In genomic region chr1:203039609-203040517, GRCh38 we compare ENCODE assay signal across 9 cellular contexts. TPM values are rescaled to one million over a fixed set of nuclear protein-coding genes. Genes with fewer than 3 reads are reported as not detected.
DNase-seq lines count a peak whose midpoint lies in the region; ATAC-seq and TF ChIP-seq lines count a peak whose summit lies in the region.
"Had no signal": no experiment of that assay in that cellular context is flagged by ENCODE, and none has a peak within 500 bp of the region (broad histone marks: within the 10 kb centered on the region; RNA-seq: fewer than 3 reads in every experiment).

No MANE protein-coding gene starts in this region.

- H3K4me1 ChIP-seq in mesendoderm (ENCODE audit: control insufficient read depth, low read depth, low read length) = peaks cover 6% of the 10 kb centered on the region

- CTCF ChIA-PET in WTC11 (lab: Charles Lee) = interaction anchor here (0.5 to 8.9 kb wide), 97 partner anchors 12 to 1692 kb away, joined by 3 to 412 read pairs (median 5); partner anchors contain the start of genes ADORA1, BTG2, CHI3L1 and MYBPH

- TF ChIP-seq CTCF in WTC11 (IDR thresholded peaks at IDR 0.05) = peak; percentile 64
- TF ChIP-seq CTCF in GM13976 (IDR thresholded peaks at IDR 0.05; ENCODE audit: borderline replicate concordance, control extremely low read depth, extremely low read depth, insufficient read depth, missing control alignments) = no peak

- H3K4me3 Mint-ChIP-seq in WTC11 = no peak overlapping the region
- H3K4me3 Mint-ChIP-seq: memory B cell had no signal

- no peaks in the 10 kb centered on the region for H3K79me1 ChIP-seq in mesendoderm (ENCODE audit: low read length)

- H3K27ac ChIP-seq in mesendoderm (ENCODE audit: low read depth, low read length) = peak overlapping the region; percentile 2

- H2BK15ac ChIP-seq in mesendoderm (replicated peaks; ENCODE audit: low read depth) = no peak overlapping the region

- H3K4ac ChIP-seq in mesendoderm (ENCODE audit: low read depth, low read length) = no peak overlapping the region

- no peaks in the 10 kb centered on the region for H3K27me3 ChIP-seq in mesendoderm (ENCODE audit: insufficient read depth, low read length, poor library complexity)

- peak; percentile 75 for ATAC-seq in WTC11

- no peak overlapping the region for H3K27ac Mint-ChIP-seq in WTC11
- H3K27ac Mint-ChIP-seq: memory B cell had no signal

- no peak overlapping the region for H3K4me3 ChIP-seq in mesendoderm (ENCODE audit: low read length)

- H3K36me3 ChIP-seq in mesendoderm (ENCODE audit: control insufficient read depth, insufficient read depth, low read length) = no peaks in the 10 kb centered on the region

- no peak overlapping the region for H3K56ac ChIP-seq in mesendoderm (ENCODE audit: low read length)

- H3K9ac ChIP-seq in mesendoderm (ENCODE audit: low read length) = no peak overlapping the region

- DNase-seq in D341Med (ENCODE audit: low spot score) = peak; percentile 75
- peak; percentile 52 for DNase-seq in HuH-7 (ENCODE audit: low spot score)
- DNase-seq in WTC11 (ENCODE audit: low spot score) = peak; percentile 85
- DNase-seq in mesendoderm = peak; percentile 93
- DNase-seq in NCI-H345 treated with DMSO at 0.1 percent for 48 hours (lab: John Stamatoyannopoulos, UW; ENCODE audit: unreplicated experiment) = no peak
- no peak for DNase-seq in GM13976 (ENCODE audit: low spot score)
- no peak for DNase-seq in HPDE6-E6E7 (ENCODE audit: extremely low spot score)
- DNase-seq in GM19240 (ENCODE audit: insufficient read length, low spot score) = no peak

- no CpG with 5 or more reads among the region's 11 CpGs for WGBS in mesendoderm (ENCODE audit: extremely low coverage, insufficient coverage, low lambda C conversion rate)

- no peaks in the 10 kb centered on the region for H3K79me2 ChIP-seq in mesendoderm (ENCODE audit: control insufficient read depth, insufficient read depth, low read length)

- peaks cover 26% of the 10 kb centered on the region for H3K4me1 Mint-ChIP-seq in WTC11

- no peak overlapping the region for H2AK5ac ChIP-seq in mesendoderm (ENCODE audit: low read length)

- no peaks in the 10 kb centered on the region; the same call in 1 of the 2 replicates for H3K27me3 Mint-ChIP-seq in WTC11 (ENCODE audit: low read depth)

- H3K36me3 Mint-ChIP-seq in WTC11 = peaks cover 9% of the 10 kb centered on the region
- H3K36me3 Mint-ChIP-seq: memory B cell had no signal

- H3K18ac ChIP-seq in mesendoderm (ENCODE audit: low read length) = no peak overlapping the region

- no peak overlapping the region for H3K4me2 ChIP-seq in mesendoderm (ENCODE audit: low read length)

- H2BK5ac ChIP-seq in mesendoderm (ENCODE audit: low read length) = no peak overlapping the region

- H2BK120ac ChIP-seq in mesendoderm (ENCODE audit: low read depth, low read length) = no peak overlapping the region

- POLR2A ChIA-PET in WTC11 (lab: Charles Lee) = interaction anchor here (0.6 to 1.4 kb wide), 6 partner anchors 9 to 228 kb away, joined by 3 to 5 read pairs (median 3); no protein-coding TSS in a partner anchor

- H4K8ac ChIP-seq in mesendoderm (ENCODE audit: low read depth, low read length) = no peak overlapping the region

- in situ Hi-C loops in GM13976 (cut with MboI; ENCODE audit: low sequenced_read_pairs, unreplicated experiment) = loop anchor here (5.0 kb wide), 1 partner anchor 177 kb away; no protein-coding TSS in a partner anchor

- no peaks in the 10 kb centered on the region for H3K9me3 Mint-ChIP-seq in WTC11
- H3K9me3 Mint-ChIP-seq: memory B cell had no signal

- no peak overlapping the region for H4K5ac ChIP-seq in mesendoderm (ENCODE audit: low read length)

- H3K23ac ChIP-seq in mesendoderm (ENCODE audit: low read length) = no peak overlapping the region

TF ChIP-seq in WTC11, 78 proteins besides CTCF, POLR2A, EP300 and RAD21 (continues in another document):
- TF ChIP-seq CDX4 (CRISPR knock-in tag; IDR thresholded peaks at IDR 0.05; ENCODE audit: borderline replicate concordance) (no peak), E2F4 (CRISPR knock-in tag; IDR thresholded peaks at IDR 0.05; ENCODE audit: borderline replicate concordance, low read depth) (no peak), AR (CRISPR knock-in tag; IDR thresholded peaks at IDR 0.05) (no peak), ELF4 (CRISPR knock-in tag; IDR thresholded peaks at IDR 0.05; ENCODE audit: low read depth) (no peak), PRDM15 (CRISPR knock-in tag; IDR thresholded peaks at IDR 0.05) (no peak), ATF3 (CRISPR knock-in tag; conservative IDR thresholded peaks at IDR 0.05) (no peak), FOXP1 (CRISPR knock-in tag; IDR thresholded peaks at IDR 0.05; ENCODE audit: borderline replicate concordance) (no peak; the same call in 1 of the 2 replicates)

RNA-seq across cellular contexts. Expression of gene PPFIA4, which starts 13.6 kb away (rescaled TPM):
- total RNA-seq in WTC11 (2021) = 21.1 to 24.9 TPM (median 22.7 TPM) in 3 replicates
- polyA plus RNA-seq in mesendoderm (2013, experiment 1 of 2) = 0.59 TPM
- polyA plus RNA-seq in mesendoderm (2013, experiment 2 of 2) = 0.83 TPM

RNA-seq across cellular contexts. Expression of gene TMEM183A, which starts 32.7 kb away (rescaled TPM):
- 97.4 to 108 TPM (median 99.8 TPM) in 3 replicates for total RNA-seq in WTC11 (2021)
- polyA plus RNA-seq in mesendoderm (2013, experiment 1 of 2) = 78.9 TPM
- polyA plus RNA-seq in mesendoderm (2013, experiment 2 of 2) = 80.1 TPM

RNA-seq across cellular contexts. Expression of gene MYOG, which starts 45.9 kb away (rescaled TPM):
- not detected in 3 replicates for total RNA-seq in WTC11 (2021)
- polyA plus RNA-seq in mesendoderm (2013, experiment 1 of 2) = 0.13 TPM
- 0.08 TPM for polyA plus RNA-seq in mesendoderm (2013, experiment 2 of 2)

Comparison
In these comparisons a context has a peak if more than half of its experiments do, and no peak if none do; other contexts are left out.
1. DNase-seq: peak in D341Med (single experiment), HuH-7 (single experiment), WTC11 (single experiment) and mesendoderm (single experiment); none in NCI-H345 treated with DMSO at 0.1 percent for 48 hours (single experiment), GM13976 (single experiment), HPDE6-E6E7 (single experiment) and GM19240 (single experiment).